In the genomic region with DNA sequence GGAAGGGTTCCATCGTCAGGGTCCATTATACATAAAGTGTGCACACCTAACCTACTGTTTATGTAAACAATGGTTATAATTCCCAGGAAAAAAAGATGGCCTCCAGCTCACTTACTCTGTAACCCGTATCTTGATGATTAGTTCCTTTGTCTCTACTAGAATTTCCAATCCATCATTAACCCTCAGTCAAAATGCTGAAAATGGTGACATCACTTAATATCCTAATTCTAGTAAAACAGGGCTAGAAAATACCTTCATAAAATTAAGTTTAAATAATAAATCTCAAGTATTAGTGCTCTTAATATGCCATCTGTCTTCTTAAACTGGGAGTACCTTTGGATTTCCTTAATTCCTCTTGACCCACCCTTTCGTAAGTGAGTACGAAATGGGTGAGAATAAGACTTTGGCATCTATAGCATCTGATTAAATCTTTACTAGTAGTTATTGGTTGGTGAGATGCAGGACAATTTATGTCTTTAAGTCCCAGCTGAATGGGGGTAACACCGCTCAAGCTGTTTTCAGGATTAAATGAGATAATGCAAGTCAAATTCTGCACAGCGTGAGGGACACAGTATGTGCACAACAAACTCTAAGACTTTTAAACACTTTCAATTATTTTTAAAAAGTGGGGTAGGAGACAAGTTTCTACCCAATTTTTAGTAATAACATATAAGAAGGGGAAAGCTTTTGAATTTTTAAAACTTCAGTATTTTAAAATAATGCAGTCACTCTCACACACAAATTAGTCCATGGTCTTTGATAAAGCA, we compare ENCODE assay signal across 8 cellular contexts. TPM values are rescaled to one million over a fixed set of nuclear protein-coding genes. Genes with fewer than 3 reads are reported as not detected.
DNase-seq lines count a peak whose midpoint lies in the region; ATAC-seq and TF ChIP-seq lines count a peak whose summit lies in the region.

No MANE protein-coding gene starts in this region.

- TF ChIP-seq CTCF in heart right ventricle (IDR thresholded peaks at IDR 0.05) (no peak), brain (conservative IDR thresholded peaks at IDR 0.05) (no peak)

- no peaks in the 10 kb centered on the region for H3K9me3 ChIP-seq in heart right ventricle

- peak overlapping the region; percentile 92 to 97 (median 95) for H3K4me3 Mint-ChIP-seq in brain
- peak overlapping the region; percentile 99 for H3K4me3 Mint-ChIP-seq in memory B cell

- DNase-seq in heart right ventricle (no peak), left ventricle myocardium superior (no peak), memory B cell (ENCODE audit: low spot score in 2 of 2) (no peak), cerebellum (ENCODE audit: low spot score) (no peak), NOMO-1 treated with DMSO at 0.1 percent for 48 hours (lab: John Stamatoyannopoulos, UW; ENCODE audit: unreplicated experiment) (no peak)

- peaks cover 0 to 34% (median 22%) of the 10 kb centered on the region in 9 donors for H3K4me1 ChIP-seq in heart right ventricle
- no peaks in the 10 kb centered on the region for H3K4me1 ChIP-seq in urinary bladder (ENCODE audit: insufficient read depth)

- H3K9me3 Mint-ChIP-seq in brain: peaks cover 0 to 14% (median 5%) of the 10 kb centered on the region in 5 experiments
- H3K9me3 Mint-ChIP-seq in memory B cell: no peaks in the 10 kb centered on the region

- no peak for ATAC-seq in heart right ventricle
- ATAC-seq in left ventricle myocardium superior: no peak
- ATAC-seq in memory B cell (ENCODE audit: low read depth): no peak
- ATAC-seq in GM21528 (IDR thresholded peaks at IDR 0.05; ENCODE audit: low FRiP score, unreplicated experiment): no peak

- H3K27ac Mint-ChIP-seq in brain (peak overlapping the region; percentile 90 to 96 (median 93)), memory B cell (peak overlapping the region; percentile 81)

- H3K4me3 ChIP-seq in heart right ventricle (peak overlapping the region; percentile 50 to 81 (median 72)), urinary bladder (ENCODE audit: low read depth, low read length) (peak overlapping the region; percentile 64)

- peaks cover 7% of the 10 kb centered on the region for H3K27me3 Mint-ChIP-seq in brain
- H3K27me3 Mint-ChIP-seq in memory B cell: no peaks in the 10 kb centered on the region

- H3K4me1 Mint-ChIP-seq in brain: peaks cover 38% of the 10 kb centered on the region
- peaks cover 11% of the 10 kb centered on the region for H3K4me1 Mint-ChIP-seq in memory B cell

- H3K36me3 ChIP-seq in heart right ventricle (no peaks in the 10 kb centered on the region), urinary bladder (ENCODE audit: insufficient read depth) (no peaks in the 10 kb centered on the region)

- peak overlapping the region; percentile 79 to 97 (median 94) for H3K27ac ChIP-seq in heart right ventricle
- H3K27ac ChIP-seq in urinary bladder (ENCODE audit: low read depth): no peak overlapping the region

- H3K36me3 Mint-ChIP-seq in brain (peaks cover 26% of the 10 kb centered on the region), memory B cell (no peaks in the 10 kb centered on the region)

- no peaks in the 10 kb centered on the region for H3K27me3 ChIP-seq in heart right ventricle

- 90 to 94% methylated on average over 6 of the region's 6 CpGs for WGBS in heart right ventricle, 2 donors
- WGBS in urinary bladder: 89% methylated on average over 6 of the region's 6 CpGs

- intact Hi-C loops in heart right ventricle (cut with DNase I) (loop anchor here in 7 of 10 donors (2.0 to 10.0 kb wide), 7 partner anchors 152 to 772 kb away; a partner anchor contains a TSS), left ventricle myocardium superior (cut with micrococcal nuclease) (loop anchor here (10.0 kb wide), 1 partner anchor 158 kb away; a partner anchor contains a TSS)

RNA-seq across cellular contexts. Expression of a gene that starts 1.6 kb away (rescaled TPM):
- total RNA-seq in heart right ventricle (100 to 1,000 TPM; 105 to 180 (median 137) TPM), left ventricle myocardium superior (166 TPM), urinary bladder (84.0 TPM), cerebellum (37.5 TPM)
- polyA plus RNA-seq in heart right ventricle (100 to 1,000 TPM in 1 of 2 donors, 10 to 100 TPM in 1; 81.6 to 205 TPM), brain (ENCODE audit: insufficient read depth, low read depth, low replicate concordance) (160 TPM), urinary bladder (93.1 TPM)
